ENCODE assay signal across 8 cellular contexts in genomic region chr7:92133737-92134270, GRCh38. TPM values are rescaled to one million over a fixed set of nuclear protein-coding genes. Genes with fewer than 3 reads are reported as not detected.
DNase-seq lines count a peak whose midpoint lies in the region; ATAC-seq and TF ChIP-seq lines count a peak whose summit lies in the region.

No MANE protein-coding gene starts in this region.

- TF ChIP-seq RAD21 in neural cell (conservative IDR thresholded peaks at IDR 0.05): peak; percentile 47

- peak overlapping the region; percentile 99 for H3K4me3 ChIP-seq in Caco-2 (ENCODE audit: low read depth, low read length)
- H3K4me3 ChIP-seq in PC-9: peak overlapping the region; percentile 65
- peak overlapping the region; percentile 68 for H3K4me3 ChIP-seq in fibroblast of villous mesenchyme (ENCODE audit: low read depth, low read length)
- H3K4me3 ChIP-seq in neural cell (ENCODE audit: low read length): peak overlapping the region; percentile 96
- H3K4me3 ChIP-seq in stomach: peak overlapping the region; percentile 91 to 99 (median 96)

- H2AFZ ChIP-seq in PC-9 (peak overlapping the region; percentile 85), neural cell (ENCODE audit: low read depth, low read length) (peak overlapping the region; percentile 82)

- peak; percentile 86 to 88 for TF ChIP-seq CTCF in Caco-2 (IDR thresholded peaks at IDR 0.05; ENCODE audit: insufficient read depth in 1 of 2, low read depth in 1 of 2, low read length in 1 of 2, severe bottlenecking in 1 of 2, unreplicated experiment in 1 of 2)
- TF ChIP-seq CTCF in PC-9 (conservative IDR thresholded peaks at IDR 0.05): peak; percentile 91
- TF ChIP-seq CTCF in fibroblast of villous mesenchyme (IDR thresholded peaks at IDR 0.05; ENCODE audit: insufficient read depth, low read depth, low read length): peak; percentile 89
- TF ChIP-seq CTCF in neural cell (IDR thresholded peaks at IDR 0.05; ENCODE audit: poor library complexity, severe bottlenecking): peak; percentile 95
- peak in 6 of 7 experiments; percentile 30 to 88 (median 81) for TF ChIP-seq CTCF in stomach (IDR thresholded peaks at IDR 0.05)

- peak overlapping the region; percentile 86 for H3K4me2 ChIP-seq in PC-9
- H3K4me2 ChIP-seq in neural cell (ENCODE audit: low read length): no peak overlapping the region

- intact Hi-C loops in Caco-2 (cut with micrococcal nuclease; ENCODE audit: unreplicated experiment) (loop anchor here (1.0 to 2.0 kb wide), 5 partner anchors 57 to 313 kb away; partner anchors contain the start of genes AKAP9, ANKIB1, GATAD1 and KRIT1), PC-9 (cut with micrococcal nuclease; ENCODE audit: unreplicated experiment) (loop anchor here (1.0 kb wide), 2 partner anchors 313 to 577 kb away; partner anchors contain the start of gene GATAD1), stomach (cut with DNase I; ENCODE audit: low total_unique reads) (no loop called here)

- H3K27me3 Mint-ChIP-seq in Caco-2 (ENCODE audit: insufficient read depth, unreplicated experiment): no peaks in the 10 kb centered on the region

- DNase-seq in Caco-2 (peak; percentile 81 to 83), HS-5 (ENCODE audit: low read depth) (peak; percentile 25), PC-9 (peak in 1 of 2 experiments; percentile 41), fibroblast of villous mesenchyme (ENCODE audit: low read depth) (peak; percentile 80), stomach (peak; percentile 65)
- DNase-seq in activated effector memory CD4-positive, alpha-beta T cell treated with Interleukin-2 at 50 U/mL for 16 hours: peak; percentile 18

- BruUV-seq in Caco-2 (replicated peaks; lab: Mats Ljungman, UMichigan) (no TSS peak), PC-9 (replicated peaks; lab: Mats Ljungman, UMichigan) (no TSS peak)

- H3K27ac ChIP-seq in PC-9 (peak overlapping the region; percentile 73), neural cell (ENCODE audit: low read length) (peak overlapping the region; percentile 95), stomach (peak overlapping the region; percentile 92 to 99 (median 93))

- H3K36me3 Mint-ChIP-seq in Caco-2 (ENCODE audit: insufficient read depth, unreplicated experiment): peaks cover 41% of the 10 kb centered on the region

- no peaks in the 10 kb centered on the region for H3K27me3 ChIP-seq in Caco-2 (replicated peaks; ENCODE audit: control insufficient read depth, insufficient read depth, low read length)
- H3K27me3 ChIP-seq in PC-9 (ENCODE audit: insufficient read depth, low read depth): no peaks in the 10 kb centered on the region
- H3K27me3 ChIP-seq in neural cell (ENCODE audit: insufficient read depth, low read depth, low read length): no peaks in the 10 kb centered on the region
- no peaks in the 10 kb centered on the region for H3K27me3 ChIP-seq in stomach

- TF ChIP-seq EP300 in neural cell (conservative IDR thresholded peaks at IDR 0.05; ENCODE audit: poor library complexity, severe bottlenecking) (peak; percentile 40), stomach (IDR thresholded peaks at IDR 0.05) (no peak)

- peak; percentile 30 for ATAC-seq in GM21360 (IDR thresholded peaks at IDR 0.05; ENCODE audit: unreplicated experiment)

- WGBS in stomach, 5 donors: 0 to 1% (median 1%) methylated on average over 29 to 42 of the region's 42 CpGs

- CTCF ChIA-PET in Caco-2 (lab: Charles Lee): interaction anchor here (1.2 kb wide), 1 partner anchor 292 kb away, joined by 4 read pairs; no protein-coding TSS in a partner anchor
- CTCF ChIA-PET in PC-9 (lab: Charles Lee): no interaction called here

- peak overlapping the region; percentile 97 for H3K9ac ChIP-seq in neural cell (ENCODE audit: low read length)

- no peaks in the 10 kb centered on the region; the same call in none of the 2 replicates for H3K36me3 ChIP-seq in Caco-2 (ENCODE audit: control insufficient read depth, insufficient read depth, low read length)
- peaks cover 23% of the 10 kb centered on the region for H3K36me3 ChIP-seq in PC-9 (ENCODE audit: low read depth)
- H3K36me3 ChIP-seq in neural cell (ENCODE audit: insufficient read depth, low read length): no peaks in the 10 kb centered on the region
- H3K36me3 ChIP-seq in stomach: peaks cover 0 to 25% (median 19%) of the 10 kb centered on the region in 4 donors

- POLR2A ChIA-PET in Caco-2 (lab: Charles Lee) (interaction anchor here (0.6 to 1.1 kb wide), 2 partner anchors 112 to 113 kb away, joined by 3 to 4 read pairs; partner anchors contain the start of genes ANKIB1 and KRIT1), PC-9 (lab: Charles Lee; ENCODE audit: unreplicated experiment) (no interaction called here)

- H3K79me2 ChIP-seq in PC-9 (ENCODE audit: low read depth) (peaks cover 49% of the 10 kb centered on the region), neural cell (replicated peaks; ENCODE audit: insufficient read depth, low read length) (peaks cover 42% of the 10 kb centered on the region)

- TF ChIP-seq POLR2A in stomach (IDR thresholded peaks at IDR 0.05): no peak

- peak overlapping the region; percentile 95 for H3K4me3 Mint-ChIP-seq in Caco-2 (ENCODE audit: unreplicated experiment)

- H3F3A ChIP-seq in PC-9 (ENCODE audit: insufficient read depth, low read depth): no peaks in the 10 kb centered on the region
- H3F3A ChIP-seq in neural cell (ENCODE audit: insufficient read depth, low read length, poor library complexity, severe bottlenecking): no peaks in the 10 kb centered on the region

- H3K9me3 ChIP-seq in Caco-2: no peaks in the 10 kb centered on the region
- H3K9me3 ChIP-seq in PC-9 (ENCODE audit: insufficient read depth, low read depth): no peaks in the 10 kb centered on the region
- no peaks in the 10 kb centered on the region for H3K9me3 ChIP-seq in neural cell (ENCODE audit: low read length)
- no peaks in the 10 kb centered on the region for H3K9me3 ChIP-seq in stomach

- peak overlapping the region; percentile 98 for H3K27ac Mint-ChIP-seq in Caco-2 (ENCODE audit: unreplicated experiment)

- no peaks in the 10 kb centered on the region for H3K9me2 ChIP-seq in PC-9 (ENCODE audit: insufficient read depth)
- H3K9me2 ChIP-seq in neural cell (ENCODE audit: insufficient read depth, low read length): no peaks in the 10 kb centered on the region

- H4K20me1 ChIP-seq in PC-9 (ENCODE audit: insufficient read depth): peaks cover 24% of the 10 kb centered on the region
- no peaks in the 10 kb centered on the region for H4K20me1 ChIP-seq in neural cell (ENCODE audit: insufficient read depth)

- peaks cover 18% of the 10 kb centered on the region for H3K4me1 Mint-ChIP-seq in Caco-2 (ENCODE audit: low read depth, unreplicated experiment)

- H3K9me3 Mint-ChIP-seq in Caco-2 (ENCODE audit: unreplicated experiment): no peaks in the 10 kb centered on the region

- H3K4me1 ChIP-seq in Caco-2 (peaks cover 9% of the 10 kb centered on the region; the same call in 1 of the 2 replicates), PC-9 (replicated peaks; ENCODE audit: insufficient read depth) (peaks cover 20% of the 10 kb centered on the region), stomach (peaks cover 7 to 38% (median 26%) of the 10 kb centered on the region in 4 donors)

TF ChIP-seq in neural cell, 6 proteins besides CTCF, POLR2A, EP300 and RAD21:
- no peak for TF ChIP-seq EZH2 (IDR thresholded peaks at IDR 0.05; ENCODE audit: borderline replicate concordance, insufficient read depth, low read length, poor library complexity, severe bottlenecking)
- peak; percentile 49 for TF ChIP-seq SMC3 (conservative IDR thresholded peaks at IDR 0.05; ENCODE audit: poor library complexity)
- TF ChIP-seq POLR2AphosphoS5 (IDR thresholded peaks at IDR 0.05): peak; percentile 71
- TF ChIP-seq MXI1 (conservative IDR thresholded peaks at IDR 0.05; ENCODE audit: poor library complexity, severe bottlenecking): peak; percentile 22

RNA-seq across cellular contexts. Expression of gene CYP51A1, which starts 0.5 kb away (rescaled TPM):
- total RNA-seq in Caco-2 (2022): 151 and 153 TPM in 2 replicates
- 58.9 and 89.0 TPM in 2 replicates for total RNA-seq in PC-9 (2021)
- 324 and 431 TPM in 2 replicates for total RNA-seq in fibroblast of villous mesenchyme
- polyA plus RNA-seq in neural cell: 118 and 137 TPM in 2 replicates
- polyA minus RNA-seq in neural cell: 208 and 217 TPM in 2 replicates
- 100 to 1,000 TPM in 1 of 5 donors, 10 to 100 TPM in 2, 1 to 10 TPM in 2; 8.0 to 115 (median 33.9) TPM for total RNA-seq in stomach
- 10 to 100 TPM; 14.7 to 20.1 (median 19.7) TPM for polyA plus RNA-seq in stomach

RNA-seq across cellular contexts. Expression of gene LRRD1, which starts 45.1 kb away (rescaled TPM):
- total RNA-seq in Caco-2 (2022) (not detected in 2 replicates), PC-9 (2021) (not detected in 2 replicates), fibroblast of villous mesenchyme (under 0.01 TPM in 1 of 2 replicates, not detected in the other), stomach (1 to 10 TPM in 1 of 5 donors, not detected in 4; 1.8 TPM)
- polyA plus RNA-seq in neural cell (2.6 and 2.7 TPM in 2 replicates), stomach (not detected)
- polyA minus RNA-seq in neural cell: 2.2 and 3.6 TPM in 2 replicates
